12 cellular contexts compared by ENCODE assay signal in the genomic region with DNA sequence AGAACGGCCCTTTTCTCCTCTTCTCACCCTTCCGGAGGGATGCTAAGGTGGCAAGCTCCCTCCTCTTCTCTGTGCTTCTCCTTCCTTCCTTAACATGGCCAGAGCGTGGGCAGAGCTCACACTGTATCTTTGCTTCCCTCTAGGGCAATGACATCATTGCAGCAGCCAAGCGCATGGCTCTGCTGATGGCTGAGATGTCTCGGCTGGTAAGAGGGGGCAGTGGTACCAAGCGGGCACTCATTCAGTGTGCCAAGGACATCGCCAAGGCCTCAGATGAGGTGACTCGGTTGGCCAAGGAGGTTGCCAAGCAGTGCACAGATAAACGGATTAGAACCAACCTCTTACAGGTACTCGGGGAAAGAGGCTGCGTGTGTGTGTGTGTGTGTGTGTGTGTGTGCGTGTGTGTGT. TPM values are rescaled to one million over a fixed set of nuclear protein-coding genes. Genes with fewer than 3 reads are reported as not detected.
A peak's percentile ranks its signal among the peaks of the same experiment; 100 is the strongest.
DNase-seq lines count a peak whose midpoint lies in the region; ATAC-seq and TF ChIP-seq lines count a peak whose summit lies in the region.
"Had no signal": no experiment of that assay in that cellular context is flagged by ENCODE, and none has a peak within 500 bp of the region (broad histone marks: within the 10 kb centered on the region; RNA-seq: fewer than 3 reads in every experiment).

No MANE protein-coding gene starts in this region.

- no peaks in the 10 kb centered on the region for H3K27me3 ChIP-seq in GM23338 (ENCODE audit: insufficient read depth)
- H3K27me3 ChIP-seq in right cardiac atrium (ENCODE audit: control insufficient read depth, insufficient read depth) = no peaks in the 10 kb centered on the region
- H3K27me3 ChIP-seq in Peyer's patch = no peaks in the 10 kb centered on the region
- H3K27me3 ChIP-seq: neutrophil had no signal

- H3K9me2 ChIP-seq in GM23338 (ENCODE audit: insufficient read depth) = no peaks in the 10 kb centered on the region

- H3K27ac ChIP-seq in GM23338 (ENCODE audit: low read depth) (no peak overlapping the region), caudate nucleus (ENCODE audit: low read depth, low read length) (peak overlapping the region; percentile 72), right cardiac atrium (ENCODE audit: low read length) (no peak overlapping the region), Peyer's patch (no peak overlapping the region)
- H3K27ac ChIP-seq: RWPE1 had no signal

- intact Hi-C loops in right cardiac atrium (cut with DNase I) = no loop called here

- TF ChIP-seq POLR2A in Peyer's patch (IDR thresholded peaks at IDR 0.05) = no peak

- no peaks in the 10 kb centered on the region for H3K9me3 Mint-ChIP-seq in GM23338
- no peaks in the 10 kb centered on the region for H3K9me3 Mint-ChIP-seq in stimulated activated naive B cell treated with anti-CD40 and anti-IgM and Interleukin-4, amounts not matched to agents 10 μg/mL and 1 μg/mL and 100 μg/mL, for 72 hours
- H3K9me3 Mint-ChIP-seq in effector memory CD8-positive, alpha-beta T cell = no peaks in the 10 kb centered on the region

- peaks cover 23% of the 10 kb centered on the region for H3F3A ChIP-seq in GM23338 (replicated peaks; ENCODE audit: low read depth)

- no peak overlapping the region for H2AFZ ChIP-seq in GM23338

- ATAC-seq in GM23338 = no peak
- peak; percentile 35 to 53 for ATAC-seq in right cardiac atrium
- ATAC-seq in stimulated activated naive B cell treated with anti-CD40 and anti-IgM and Interleukin-4, amounts not matched to agents 10 μg/mL and 1 μg/mL and 100 μg/mL, for 72 hours (replicated peaks) = no peak
- no peak for ATAC-seq in effector memory CD8-positive, alpha-beta T cell (replicated peaks)
- ATAC-seq in GM21447 (IDR thresholded peaks at IDR 0.05; ENCODE audit: unreplicated experiment) = no peak

- H3K4me1 ChIP-seq in GM23338 (ENCODE audit: insufficient read depth) = no peaks in the 10 kb centered on the region
- no peaks in the 10 kb centered on the region for H3K4me1 ChIP-seq in right cardiac atrium (ENCODE audit: control insufficient read depth, insufficient read depth, low read length)
- no peaks in the 10 kb centered on the region for H3K4me1 ChIP-seq in Peyer's patch

- H3K36me3 Mint-ChIP-seq in GM23338 (ENCODE audit: low read depth) = peaks cover 97% of the 10 kb centered on the region
- peaks cover 60 to 92% of the 10 kb centered on the region in 2 donors for H3K36me3 Mint-ChIP-seq in stimulated activated naive B cell treated with anti-CD40 and anti-IgM and Interleukin-4, amounts not matched to agents 10 μg/mL and 1 μg/mL and 100 μg/mL, for 72 hours
- peaks cover 83% of the 10 kb centered on the region for H3K36me3 Mint-ChIP-seq in effector memory CD8-positive, alpha-beta T cell (ENCODE audit: insufficient read depth)

- H3K36me3 ChIP-seq in GM23338 (ENCODE audit: insufficient read depth) (peaks cover 71% of the 10 kb centered on the region), Peyer's patch (peaks cover 0 to 90% (median 0%) of the 10 kb centered on the region in 3 donors)

- 0 out of 3 replicates have a peak, but pooled peaks cover 3% of the 10 kb centered on the region for H3K4me1 Mint-ChIP-seq in GM23338
- H3K4me1 Mint-ChIP-seq in stimulated activated naive B cell treated with anti-CD40 and anti-IgM and Interleukin-4, amounts not matched to agents 10 μg/mL and 1 μg/mL and 100 μg/mL, for 72 hours = peaks cover 18 to 33% of the 10 kb centered on the region in 2 donors
- H3K4me1 Mint-ChIP-seq in effector memory CD8-positive, alpha-beta T cell (ENCODE audit: low read depth in 2 of 2) = peaks cover 5 to 10% of the 10 kb centered on the region in 2 donors

- peak overlapping the region; percentile 22; the same call in 1 of the 2 replicates for H3K27ac Mint-ChIP-seq in GM23338
- peak overlapping the region; percentile 62 for H3K27ac Mint-ChIP-seq in stimulated activated naive B cell treated with anti-CD40 and anti-IgM and Interleukin-4, amounts not matched to agents 10 μg/mL and 1 μg/mL and 100 μg/mL, for 72 hours
- H3K27ac Mint-ChIP-seq in effector memory CD8-positive, alpha-beta T cell = peak overlapping the region in 1 of 2 donors; percentile 75

- H3K4me3 ChIP-seq in GM23338 = no peak overlapping the region
- no peak overlapping the region for H3K4me3 ChIP-seq in right cardiac atrium (ENCODE audit: low read length)
- no peak overlapping the region for H3K4me3 ChIP-seq in Peyer's patch

- no peak overlapping the region; the same call in 2 of the 3 replicates for H3K4me3 Mint-ChIP-seq in GM23338
- H3K4me3 Mint-ChIP-seq in stimulated activated naive B cell treated with anti-CD40 and anti-IgM and Interleukin-4, amounts not matched to agents 10 μg/mL and 1 μg/mL and 100 μg/mL, for 72 hours = no peak overlapping the region
- no peak overlapping the region for H3K4me3 Mint-ChIP-seq in effector memory CD8-positive, alpha-beta T cell

- H3K79me2 ChIP-seq in GM23338 (replicated peaks; ENCODE audit: insufficient read depth) = peaks cover 4% of the 10 kb centered on the region; the same call in 1 of the 2 replicates

- TF ChIP-seq CTCF in GM23338 (conservative IDR thresholded peaks at IDR 0.05; ENCODE audit: low read depth in 2 of 2) (no peak), Peyer's patch (IDR thresholded peaks at IDR 0.05) (no peak)

- H3K9me3 ChIP-seq in right cardiac atrium (ENCODE audit: control insufficient read depth, low read length) (no peaks in the 10 kb centered on the region), Peyer's patch (no peaks in the 10 kb centered on the region)
- H3K9me3 ChIP-seq: neutrophil had no signal

- H3K4me2 ChIP-seq in GM23338 = no peak overlapping the region

- 66% methylated on average over 12 of the region's 12 CpGs for WGBS in right cardiac atrium

- DNase-seq in GM23338 (ENCODE audit: low spot score) (no peak), caudate nucleus (lab: John Stamatoyannopoulos, UW) (peak in 38 of 61 donors; percentile 5 to 71 (median 30)), right cardiac atrium (peak in 1 of 3 donors; percentile 52), Peyer's patch (no peak)
- DNase-seq in stimulated activated naive B cell treated with anti-CD40 and anti-IgM and Interleukin-4, amounts not matched to agents 10 μg/mL and 1 μg/mL and 100 μg/mL, for 72 hours = no peak
- no peak for DNase-seq in effector memory CD8-positive, alpha-beta T cell
- no peak for DNase-seq in activated CD4-positive, alpha-beta T cell treated with anti-CD3 and anti-CD28 coated beads for 1 hour
- DNase-seq: kidney, NCI-H446 had no signal

- peaks cover 8% of the 10 kb centered on the region for H3K27me3 Mint-ChIP-seq in GM23338 (ENCODE audit: insufficient read depth, low read depth, poor library complexity)
- no peaks in the 10 kb centered on the region for H3K27me3 Mint-ChIP-seq in stimulated activated naive B cell treated with anti-CD40 and anti-IgM and Interleukin-4, amounts not matched to agents 10 μg/mL and 1 μg/mL and 100 μg/mL, for 72 hours
- H3K27me3 Mint-ChIP-seq in effector memory CD8-positive, alpha-beta T cell = no peaks in the 10 kb centered on the region

- H4K20me1 ChIP-seq in GM23338 (replicated peaks; ENCODE audit: insufficient read depth) = peaks cover 26% of the 10 kb centered on the region

TF ChIP-seq in GM23338, 12 proteins besides CTCF, POLR2A, EP300 and RAD21 (continues in another document):
- TF ChIP-seq EZH2phosphoT487 (IDR thresholded peaks at IDR 0.05; ENCODE audit: unreplicated experiment) (no peak), STAT1 (IDR thresholded peaks at IDR 0.05; ENCODE audit: unreplicated experiment) (no peak), POLR2AphosphoS5 (IDR thresholded peaks at IDR 0.05; ENCODE audit: low read depth) (no peak), ZNF114 (CRISPR knock-in tag; IDR thresholded peaks at IDR 0.05) (no peak), JUNB (IDR thresholded peaks at IDR 0.05; ENCODE audit: unreplicated experiment) (no peak)
- TF ChIP-seq, protein P1, sequence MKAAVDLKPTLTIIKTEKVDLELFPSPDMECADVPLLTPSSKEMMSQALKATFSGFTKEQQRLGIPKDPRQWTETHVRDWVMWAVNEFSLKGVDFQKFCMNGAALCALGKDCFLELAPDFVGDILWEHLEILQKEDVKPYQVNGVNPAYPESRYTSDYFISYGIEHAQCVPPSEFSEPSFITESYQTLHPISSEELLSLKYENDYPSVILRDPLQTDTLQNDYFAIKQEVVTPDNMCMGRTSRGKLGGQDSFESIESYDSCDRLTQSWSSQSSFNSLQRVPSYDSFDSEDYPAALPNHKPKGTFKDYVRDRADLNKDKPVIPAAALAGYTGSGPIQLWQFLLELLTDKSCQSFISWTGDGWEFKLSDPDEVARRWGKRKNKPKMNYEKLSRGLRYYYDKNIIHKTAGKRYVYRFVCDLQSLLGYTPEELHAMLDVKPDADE (IDR thresholded peaks at IDR 0.05) = no peak

RNA-seq across cellular contexts. Expression of a gene that starts 36.6 kb away (rescaled TPM):
- total RNA-seq in GM23338 (2014; rRNA removed; shearing (Covaris generic)) = 33.1 and 41.7 TPM in 2 replicates
- 10.9 and 13.8 TPM in 2 replicates for polyA plus RNA-seq in GM23338 (2016; fragmentation: Nextera tagmentation; extraction: Ambion mirVana)
- 10 to 100 TPM; 23.3 to 29.5 (median 27.4) TPM for total RNA-seq in right cardiac atrium
- polyA plus RNA-seq in right cardiac atrium = 12.6 TPM
- 10 to 100 TPM; 17.5 to 23.2 (median 22.0) TPM for total RNA-seq in Peyer's patch

RNA-seq across cellular contexts. Expression of a gene that starts 37.0 kb away (rescaled TPM):
- 39.9 and 50.3 TPM in 2 replicates for total RNA-seq in GM23338 (2014; rRNA removed; shearing (Covaris generic))
- polyA plus RNA-seq in GM23338 (2016; fragmentation: Nextera tagmentation; extraction: Ambion mirVana) (42.4 and 53.0 TPM in 2 replicates), right cardiac atrium (41.0 TPM)
- total RNA-seq in right cardiac atrium (10 to 100 TPM; 34.5 to 42.2 (median 40.3) TPM), Peyer's patch (10 to 100 TPM in 3 of 4 donors, 1 to 10 TPM in 1; 7.4 to 50.3 (median 14.3) TPM)

Comparison
In these comparisons a context has a peak if more than half of its experiments do, and no peak if none do; other contexts are left out.
1. ATAC-seq: peak in right cardiac atrium (2 of 2); none in GM23338 (single experiment), stimulated activated naive B cell treated with anti-CD40 and anti-IgM and Interleukin-4, amounts not matched to agents 10 μg/mL and 1 μg/mL and 100 μg/mL, for 72 hours (0 of 2), effector memory CD8-positive, alpha-beta T cell (single experiment) and GM21447 (single experiment).
2. DNase-seq: peak in caudate nucleus (38 of 61); none in GM23338 (single experiment), stimulated activated naive B cell treated with anti-CD40 and anti-IgM and Interleukin-4, amounts not matched to agents 10 μg/mL and 1 μg/mL and 100 μg/mL, for 72 hours (single experiment), effector memory CD8-positive, alpha-beta T cell (0 of 3), Peyer's patch (0 of 3) and activated CD4-positive, alpha-beta T cell treated with anti-CD3 and anti-CD28 coated beads for 1 hour (single experiment).